Comparison of ENCODE assay signal across 2 cellular contexts in genomic region chr16:14667347-14668266, GRCh38.
TF ChIP-seq lines count a peak whose summit lies in the region.

No MANE protein-coding gene starts in this region.

TF ChIP-seq in IMR-90, 13 proteins besides CTCF, POLR2A, EP300 and RAD21:
- TF ChIP-seq ELK1 (IDR thresholded peaks at IDR 0.05; ENCODE audit: borderline replicate concordance, low read depth, low read length) (no peak), NFE2L2 (IDR thresholded peaks at IDR 0.05; ENCODE audit: low read depth, low read length) (no peak), CEBPB (IDR thresholded peaks at IDR 0.05; ENCODE audit: low read depth, low read length) (no peak), MAFK (IDR thresholded peaks at IDR 0.05; ENCODE audit: low read depth, low read length) (no peak), RCOR1 (IDR thresholded peaks at IDR 0.05; ENCODE audit: insufficient replicate concordance, low read length) (no peak), FOS (IDR thresholded peaks at IDR 0.05; ENCODE audit: low read depth, low read length) (no peak), CHD1 (IDR thresholded peaks at IDR 0.05; ENCODE audit: low read depth, low read length) (no peak), MXI1 (IDR thresholded peaks at IDR 0.05; ENCODE audit: borderline replicate concordance, low read depth, low read length) (no peak), RFX5 (IDR thresholded peaks at IDR 0.05; ENCODE audit: low read depth, low read length) (no peak), SMC3 (IDR thresholded peaks at IDR 0.05; ENCODE audit: low read depth, low read length) (no peak), BHLHE40 (IDR thresholded peaks at IDR 0.05; ENCODE audit: low read depth, low read length) (no peak), USF2 (IDR thresholded peaks at IDR 0.05; ENCODE audit: low read depth, low read length) (no peak), MAZ (IDR thresholded peaks at IDR 0.05; ENCODE audit: borderline replicate concordance, low read depth, low read length) (no peak)
TF ChIP-seq in IMR-90: peak in this region for 0.

TF ChIP-seq in K562, 482 proteins besides CTCF, POLR2A, EP300 and RAD21:
- TF ChIP-seq ZNF655 (CRISPR knock-in tag; IDR thresholded peaks at IDR 0.05) (no peak), TGIF2 (CRISPR knock-in tag; IDR thresholded peaks at IDR 0.05) (no peak), KDM1A (IDR thresholded peaks at IDR 0.05) (no peak), ZNF584 (CRISPR knock-in tag; IDR thresholded peaks at IDR 0.05; ENCODE audit: low read depth) (no peak), ZNF143 (CRISPR knock-in tag; IDR thresholded peaks at IDR 0.05) (no peak), HMGN3 (IDR thresholded peaks at IDR 0.05; ENCODE audit: borderline replicate concordance, extremely low read depth, insufficient read length, low read depth, low read length) (no peak), GABPB1 (CRISPR knock-in tag; IDR thresholded peaks at IDR 0.05) (no peak), ZNF398 (CRISPR knock-in tag; IDR thresholded peaks at IDR 0.05) (no peak), POLR2B (IDR thresholded peaks at IDR 0.05; ENCODE audit: low read depth, partially characterized antibody) (no peak), THRB (CRISPR knock-in tag; conservative IDR thresholded peaks at IDR 0.05) (no peak)
